ENCODE assay signal across 8 cellular contexts in genomic region chr5:115544371-115545064, GRCh38. TPM values are rescaled to one million over a fixed set of nuclear protein-coding genes. Genes with fewer than 3 reads are reported as not detected.
DNase-seq lines count a peak whose midpoint lies in the region; ATAC-seq and TF ChIP-seq lines count a peak whose summit lies in the region.

TSS of gene FEM1C (minus strand) at chr5:115544775. CDS start at chr5:115543493, 1,282 bp downstream.

- peaks cover 44% of the 10 kb centered on the region; the same call in 2 of the 3 replicates for H3K36me3 Mint-ChIP-seq in GM23338 (ENCODE audit: low read depth)
- peaks cover 56% of the 10 kb centered on the region for H3K36me3 Mint-ChIP-seq in activated T-helper 17 cell treated with anti-CD3 and anti-CD28 coated beads, Interleukin-2, amount 50 U/mL, for 72 hours (ENCODE audit: low read depth)
- H3K36me3 Mint-ChIP-seq in natural killer cell = no peaks in the 10 kb centered on the region

- H3K9me2 ChIP-seq in DOHH2 (replicated peaks; ENCODE audit: control insufficient read depth, low read length) (no peaks in the 10 kb centered on the region), GM23338 (ENCODE audit: insufficient read depth) (no peaks in the 10 kb centered on the region)

- peak within 1 kb of the TSS; percentile 92 for H2AFZ ChIP-seq in GM23338

- H3K27ac Mint-ChIP-seq in GM23338 (peak within 1 kb of the TSS; percentile 98), natural killer cell (peak within 1 kb of the TSS; percentile 93 to 98)
- peak within 1 kb of the TSS; percentile 97 for H3K27ac Mint-ChIP-seq in activated T-helper 17 cell treated with anti-CD3 and anti-CD28 coated beads, Interleukin-2, amount 50 U/mL, for 72 hours

- H4K20me1 ChIP-seq in DOHH2 (ENCODE audit: control insufficient read depth, insufficient read depth, low read depth, low read length) = peaks cover 26% of the 10 kb centered on the region
- H4K20me1 ChIP-seq in GM23338 (replicated peaks; ENCODE audit: insufficient read depth) = peaks cover 35% of the 10 kb centered on the region

- peaks cover 21% of the 10 kb centered on the region for H3K9me3 ChIP-seq in DOHH2 (ENCODE audit: control insufficient read depth, insufficient read depth, low read length)

- H3K36me3 ChIP-seq in DOHH2 (ENCODE audit: control insufficient read depth, low read length) (peaks cover 53% of the 10 kb centered on the region), GM23338 (ENCODE audit: insufficient read depth) (peaks cover 2% of the 10 kb centered on the region; the same call in 1 of the 2 replicates)

- H3K4me2 ChIP-seq in DOHH2 (ENCODE audit: low read length) (peak within 1 kb of the TSS; percentile 91), GM23338 (peak within 1 kb of the TSS; percentile 93)

- peaks cover 15% of the 10 kb centered on the region; the same call in 2 of the 3 replicates for H3K9me3 Mint-ChIP-seq in GM23338
- H3K9me3 Mint-ChIP-seq in activated T-helper 17 cell treated with anti-CD3 and anti-CD28 coated beads, Interleukin-2, amount 50 U/mL, for 72 hours = no peaks in the 10 kb centered on the region
- no peaks in the 10 kb centered on the region for H3K9me3 Mint-ChIP-seq in natural killer cell

- no peaks in the 10 kb centered on the region for H3K27me3 ChIP-seq in DOHH2 (ENCODE audit: control insufficient read depth, low read length)
- no peaks in the 10 kb centered on the region for H3K27me3 ChIP-seq in GM23338 (ENCODE audit: insufficient read depth)

- peaks cover 8% of the 10 kb centered on the region for H3K27me3 Mint-ChIP-seq in GM23338 (ENCODE audit: insufficient read depth, low read depth, poor library complexity)
- no peaks in the 10 kb centered on the region for H3K27me3 Mint-ChIP-seq in activated T-helper 17 cell treated with anti-CD3 and anti-CD28 coated beads, Interleukin-2, amount 50 U/mL, for 72 hours
- no peaks in the 10 kb centered on the region for H3K27me3 Mint-ChIP-seq in natural killer cell (ENCODE audit: low read depth in 2 of 2)

- peak within 1 kb of the TSS; percentile 83 for H3K27ac ChIP-seq in DOHH2 (ENCODE audit: low read depth, low read length)
- peak within 1 kb of the TSS; percentile 97 for H3K27ac ChIP-seq in GM23338 (ENCODE audit: low read depth)

- ATAC-seq in GM23338 = peak; percentile 94
- peak; percentile 97 for ATAC-seq in activated T-helper 17 cell treated with anti-CD3 and anti-CD28 coated beads, Interleukin-2, amount 50 U/mL, for 72 hours (replicated peaks)
- ATAC-seq in natural killer cell = peak; percentile 89 to 96 (median 92)

- H3F3A ChIP-seq in DOHH2 (ENCODE audit: control insufficient read depth, insufficient read depth) (peaks cover 2% of the 10 kb centered on the region; the same call in 1 of the 2 replicates), GM23338 (replicated peaks; ENCODE audit: low read depth) (no peaks in the 10 kb centered on the region)

- DNase-seq in GM23338 (ENCODE audit: low spot score) (peak; percentile 97), LHCN-M2 (ENCODE audit: low read depth) (peak; percentile 96), RPMI8226 (peak; percentile 99), fibroblast of mammary gland (ENCODE audit: low read depth) (peak; percentile 94), natural killer cell (peak; percentile 95)
- peak; percentile 97 for DNase-seq in stimulated activated naive CD4-positive, alpha-beta T cell treated with Interleukin-2 at 50 U/mL for 16 hours (lab: John Stamatoyannopoulos, UW)

- peak within 1 kb of the TSS; percentile 95 for H3K4me3 Mint-ChIP-seq in GM23338
- peak within 1 kb of the TSS; percentile 93 for H3K4me3 Mint-ChIP-seq in activated T-helper 17 cell treated with anti-CD3 and anti-CD28 coated beads, Interleukin-2, amount 50 U/mL, for 72 hours
- peak within 1 kb of the TSS; percentile 98 for H3K4me3 Mint-ChIP-seq in natural killer cell

- H3K4me1 ChIP-seq in DOHH2 (ENCODE audit: control insufficient read depth, low read length) = peaks cover 38% of the 10 kb centered on the region
- H3K4me1 ChIP-seq in GM23338 (ENCODE audit: insufficient read depth) = peaks cover 23% of the 10 kb centered on the region

- peak within 1 kb of the TSS; percentile 94 for H3K4me3 ChIP-seq in DOHH2 (ENCODE audit: low read length)
- peak within 1 kb of the TSS; percentile 93 for H3K4me3 ChIP-seq in GM23338
- peak within 1 kb of the TSS; percentile 78 for H3K4me3 ChIP-seq in fibroblast of mammary gland (ENCODE audit: control insufficient read depth, low read depth, low read length)

- H3K79me2 ChIP-seq in DOHH2 (ENCODE audit: control insufficient read depth, low read length) (peaks cover 50% of the 10 kb centered on the region), GM23338 (replicated peaks; ENCODE audit: insufficient read depth) (peaks cover 44% of the 10 kb centered on the region)

- TF ChIP-seq CTCF in DOHH2 (IDR thresholded peaks at IDR 0.05; ENCODE audit: low read depth, low read length, poor library complexity, severe bottlenecking) (no peak), GM23338 (conservative IDR thresholded peaks at IDR 0.05; ENCODE audit: low read depth in 2 of 2) (no peak), fibroblast of mammary gland (conservative IDR thresholded peaks at IDR 0.05; ENCODE audit: control insufficient read depth, insufficient read depth, low read depth, low read length) (no peak), natural killer cell (IDR thresholded peaks at IDR 0.05) (no peak)

- intact Hi-C loops in natural killer cell (cut with micrococcal nuclease) = loop anchor here (1.0 to 2.0 kb wide), 3 partner anchors 82 to 541 kb away; partner anchors contain the start of genes AP3S1, ATG12, COMMD10 and TMED7

- H3K4me1 Mint-ChIP-seq in GM23338 (peaks cover 36% of the 10 kb centered on the region), natural killer cell (peaks cover 49 to 56% of the 10 kb centered on the region in 2 donors)
- H3K4me1 Mint-ChIP-seq in activated T-helper 17 cell treated with anti-CD3 and anti-CD28 coated beads, Interleukin-2, amount 50 U/mL, for 72 hours = peaks cover 17% of the 10 kb centered on the region

TF ChIP-seq in GM23338, 12 proteins besides CTCF, POLR2A, EP300 and RAD21:
- TF ChIP-seq NANOG (IDR thresholded peaks at IDR 0.05; ENCODE audit: borderline replicate concordance) (no peak), EZH2phosphoT487 (IDR thresholded peaks at IDR 0.05; ENCODE audit: unreplicated experiment) (no peak), CREB1 (CRISPR knock-in tag; IDR thresholded peaks at IDR 0.05; ENCODE audit: low read depth) (peak; percentile 74), POLR2AphosphoS5 (IDR thresholded peaks at IDR 0.05; ENCODE audit: low read depth) (peak; percentile 99)
TF ChIP-seq in GM23338: peak in this region for 2.

RNA-seq across cellular contexts. Expression of gene FEM1C, which starts in this region (rescaled TPM):
- total RNA-seq in GM23338 (2014; rRNA removed; shearing (Covaris generic)) = 21.6 and 22.3 TPM in 2 replicates
- polyA plus RNA-seq in GM23338 (2016; fragmentation: Nextera tagmentation; extraction: Ambion mirVana) = 4.5 and 4.7 TPM in 2 replicates
- total RNA-seq in LHCN-M2 (2014; rRNA removed) (19.6 and 22.1 TPM in 2 replicates), natural killer cell (10 to 100 TPM; 33.8 to 48.6 (median 36.2) TPM)
- polyA plus RNA-seq in LHCN-M2 (2012) = 6.4 TPM
- total RNA-seq in activated T-helper 17 cell treated with anti-CD3 and anti-CD28 coated beads, Interleukin-2, amount 50 U/mL, for 72 hours = 10 to 100 TPM; 14.2 to 33.7 TPM

Comparison
In these comparisons a context has a peak if more than half of its experiments do, and no peak if none do; other contexts are left out.
1. Peak in every context shown above with its lines: DNase-seq, ATAC-seq, H3K4me3 ChIP-seq and H3K27ac ChIP-seq.